ENCODE assay signal across 18 cellular contexts in the genomic region with DNA sequence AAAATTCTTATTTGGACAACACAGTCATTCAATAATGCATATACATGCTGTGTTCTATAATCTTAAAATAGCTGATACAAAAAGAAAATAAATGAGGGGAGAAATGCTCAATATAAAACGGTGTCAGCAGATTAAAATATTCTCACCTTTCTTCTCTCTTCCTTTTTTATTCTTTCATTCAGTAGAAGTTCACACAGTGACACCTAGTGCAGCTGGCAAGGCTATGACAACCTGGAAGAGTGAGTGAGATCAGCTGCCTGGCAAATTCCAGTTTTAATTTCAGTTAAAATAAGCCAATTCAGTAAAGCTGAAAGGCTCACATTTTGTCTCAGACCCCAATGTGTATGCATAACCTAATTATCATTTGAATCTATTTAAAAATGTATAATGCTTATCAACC.
DNase-seq lines count a peak whose midpoint lies in the region; FAIRE-seq and TF ChIP-seq lines count a peak whose summit lies in the region.
"Had no signal": no experiment of that assay in that cellular context is flagged by ENCODE, and none has a peak within 500 bp of the region (broad histone marks: within the 10 kb centered on the region; RNA-seq: fewer than 3 reads in every experiment).

No MANE protein-coding gene starts in this region.

- peaks cover 0 to 3% of the 10 kb centered on the region in 2 donors for H3K27me3 ChIP-seq in small intestine (ENCODE audit: control insufficient read depth in 2 of 2, insufficient read depth in 2 of 2, low read length in 2 of 2)
- H3K27me3 ChIP-seq: cardiac muscle cell, ovary had no signal

- WGBS in small intestine, 3 donors = 3 to 24% (median 6%) methylated on average over 1 of the region's 1 CpG

- no peaks in the 10 kb centered on the region for H3K9me3 ChIP-seq in small intestine (ENCODE audit: control insufficient read depth, low read depth)
- H3K9me3 ChIP-seq: ovary had no signal

- peak; percentile 20 for TF ChIP-seq CTCF in choroid plexus epithelial cell (conservative IDR thresholded peaks at IDR 0.05; ENCODE audit: low read depth, low read length)

- no peaks in the 10 kb centered on the region for H3K4me1 ChIP-seq in small intestine (ENCODE audit: control insufficient read depth in 2 of 2, insufficient read depth in 1 of 2, low read depth in 1 of 2, low read length in 1 of 2)

- FAIRE-seq in small intestine (lab: Jason Lieb, UNC) = no peak
- FAIRE-seq: K562 had no signal

- H3K27ac ChIP-seq in small intestine (ENCODE audit: low read depth in 1 of 2, low read length in 1 of 2) = no peak overlapping the region
- H3K27ac ChIP-seq: cardiac muscle cell, ovary had no signal

- H3K4me3 ChIP-seq in choroid plexus epithelial cell (ENCODE audit: low read depth, low read length) (no peak overlapping the region), small intestine (ENCODE audit: low read depth in 1 of 2, low read length in 2 of 2) (no peak overlapping the region)
- H3K4me3 ChIP-seq: cardiac muscle cell, K562, ovary had no signal

- DNase-seq in NCI-H2196 (lab: John Stamatoyannopoulos, UW; ENCODE audit: unreplicated experiment) (peak; percentile 27), NCI-H2196 treated with DMSO at 0.1 percent for 48 hours (lab: John Stamatoyannopoulos, UW; ENCODE audit: unreplicated experiment) (no peak), OCI-M1 (lab: John Stamatoyannopoulos, UW) (peak; percentile 34), choroid plexus epithelial cell (ENCODE audit: low read depth) (no peak), small intestine (peak; percentile 12), H4 (ENCODE audit: low spot score) (no peak), MV-4-11 (lab: John Stamatoyannopoulos, UW) (no peak), SHP77 (lab: John Stamatoyannopoulos, UW) (no peak)
- DNase-seq: activated CD4-positive, alpha-beta T cell treated with anti-CD3 and anti-CD28 coated beads for 4 hours; activated naive CD4-positive, alpha-beta T cell treated with anti-CD3 and anti-CD28 coated beads for 36 hours; effector CD8-positive, alpha-beta T cell; GF-D8; NCI-H1436 treated with DMSO at 0.1 percent for 48 hours; NCI-H524 treated with DMSO at 0.1 percent for 48 hours; ovary; trophoblast cell had no signal

- H3K36me3 ChIP-seq in small intestine (ENCODE audit: control insufficient read depth in 2 of 2, insufficient read depth in 2 of 2, low read length in 2 of 2) = no peaks in the 10 kb centered on the region
- H3K36me3 ChIP-seq: cardiac muscle cell, ovary had no signal

Comparison
In these comparisons a context has a peak if more than half of its experiments do, and no peak if none do; other contexts are left out.
1. DNase-seq: peak in NCI-H2196 (single experiment), OCI-M1 (single experiment) and small intestine (single experiment); none in NCI-H2196 treated with DMSO at 0.1 percent for 48 hours (single experiment), choroid plexus epithelial cell (single experiment), H4 (single experiment), MV-4-11 (single experiment) and SHP77 (0 of 2).